25 cellular contexts compared by ENCODE assay signal in genomic region chr14:93688794-93689193, GRCh38.
"Had no signal": no experiment of that assay in that cellular context is flagged by ENCODE, and none has a peak within 500 bp of the region (broad histone marks: within the 10 kb centered on the region; RNA-seq: fewer than 3 reads in every experiment).

No MANE protein-coding gene starts in this region.

- H3K27me3 ChIP-seq: tibial nerve had no signal

- H3K4me1 ChIP-seq: stomach, suprapubic skin, tibial nerve had no signal

- DNase-seq: activated CD4-positive, alpha-beta T cell treated with anti-CD3 and anti-CD28 coated beads for 1 hour; activated CD4-positive, alpha-beta T cell treated with anti-CD3 and anti-CD28 coated beads, Interleukin-2, amount 50 U/mL, for 1 hour; activated CD8-positive, alpha-beta T cell treated with anti-CD3 and anti-CD28 coated beads, Interleukin-2, amount 10 ng/mL, durations not matched to agents 7 days and 5 days; activated T-cell treated with anti-CD3 and anti-CD28 coated beads, Interleukin-2, amount 50 U/mL, for 1 hour; aorta; effector CD4-positive, alpha-beta T cell; erythroblast; foreskin fibroblast; heart right ventricle; mucosa of descending colon; nephron progenitor cell; occipital lobe; posterior cingulate gyrus; small intestine; stimulated activated CD4-positive, alpha-beta T cell treated with anti-CD3 and anti-CD28 coated beads, Interleukin-2, amount 100 ng/mL, for 24 hours; stomach; WERI-Rb-1 had no signal

- H3K9me3 ChIP-seq: heart right ventricle, mucosa of descending colon, stomach, suprapubic skin, tibial nerve had no signal

- H3K27ac ChIP-seq: heart right ventricle, stomach, suprapubic skin, tibial nerve, WERI-Rb-1 had no signal

- ATAC-seq: activated CD8-positive, alpha-beta T cell treated with anti-CD3 and anti-CD28 coated beads, Interleukin-2, amount 10 ng/mL, durations not matched to agents 7 days and 5 days; activated naive CD4-positive, alpha-beta T cell treated with anti-CD3 and anti-CD28 coated beads, Interleukin-2, amount 50 U/mL, for 72 hours; heart right ventricle; mucosa of descending colon; sciatic nerve; stimulated activated memory B cell treated with anti-CD40 and anti-IgM and Interleukin-4, amounts not matched to agents 10 μg/mL and 1 μg/mL and 100 μg/mL, for 72 hours had no signal

- FAIRE-seq: islet of Langerhans, small intestine, TTC549, urothelium cell line had no signal

- H3K36me3 ChIP-seq: heart right ventricle, stomach, suprapubic skin, tibial nerve, WERI-Rb-1 had no signal

- H3K4me3 ChIP-seq: heart right ventricle, mucosa of descending colon, stomach, suprapubic skin, tibial nerve had no signal
